In the genomic region with DNA sequence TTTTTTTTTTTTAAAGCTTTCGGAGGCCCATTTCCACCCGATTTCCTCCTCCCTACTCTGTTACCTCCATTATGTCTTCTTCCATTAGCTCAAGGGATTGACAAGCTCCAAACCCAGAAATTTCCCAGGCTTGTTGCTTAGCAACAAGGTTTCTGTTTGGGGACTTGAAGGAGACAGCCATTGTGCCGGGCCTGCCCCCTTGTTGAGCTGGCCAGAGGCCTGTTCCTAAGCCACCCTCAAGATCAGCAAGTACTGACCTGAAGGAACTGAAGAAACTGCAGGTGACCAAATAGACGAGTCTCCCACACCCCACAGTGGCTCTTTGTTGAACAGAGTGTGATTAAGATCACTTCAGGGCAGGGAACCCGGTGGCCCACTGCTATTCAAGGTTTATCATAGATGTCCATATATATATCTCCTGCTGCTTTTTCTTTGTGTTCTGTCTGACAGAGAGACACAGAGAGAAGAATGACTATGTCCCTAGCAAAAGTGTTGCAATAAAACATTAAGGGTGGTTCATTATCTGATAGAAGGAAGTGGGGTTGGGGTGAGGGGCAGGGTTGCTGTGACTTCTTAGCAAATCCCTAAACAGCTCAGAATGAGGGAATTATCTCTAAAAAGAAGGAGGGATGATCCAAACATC, we compare ENCODE assay signal across 11 cellular contexts.
DNase-seq lines count a peak whose midpoint lies in the region; ATAC-seq, FAIRE-seq and TF ChIP-seq lines count a peak whose summit lies in the region.
"Had no signal": no experiment of that assay in that cellular context is flagged by ENCODE, and none has a peak within 500 bp of the region (broad histone marks: within the 10 kb centered on the region; RNA-seq: fewer than 3 reads in every experiment).

No MANE protein-coding gene starts in this region.

- no peak for TF ChIP-seq POLR2A in endothelial cell of umbilical vein (IDR thresholded peaks at IDR 0.05; ENCODE audit: low read depth, low read length)

- H3K4me2 ChIP-seq in endothelial cell of umbilical vein (ENCODE audit: insufficient read depth, low read length) = no peak overlapping the region

- H3K9me1 ChIP-seq in endothelial cell of umbilical vein (replicated peaks; ENCODE audit: control insufficient read depth, extremely low read depth, insufficient read depth, low read length) = no peaks in the 10 kb centered on the region

- H3K9me3 ChIP-seq in HEK293 (ENCODE audit: control insufficient read depth, insufficient read depth, low read depth, low read length) (no peaks in the 10 kb centered on the region), endothelial cell of umbilical vein (replicated peaks; ENCODE audit: control insufficient read depth, insufficient read depth, low read length) (no peaks in the 10 kb centered on the region), pancreas (no peaks in the 10 kb centered on the region)
- H3K9me3 ChIP-seq: Peyer's patch, vagina had no signal

- DNase-seq in NOMO-1 treated with DMSO at 0.1 percent for 48 hours (lab: John Stamatoyannopoulos, UW; ENCODE audit: unreplicated experiment) (peak; percentile 70), endothelial cell of umbilical vein (ENCODE audit: low read depth, low spot score) (peak; percentile 7), pancreas (peak in 5 of 6 donors; percentile 61 to 90 (median 63)), kidney glomerular epithelial cell (lab: John Stamatoyannopoulos, UW) (no peak), NCI-H510A (lab: John Stamatoyannopoulos, UW) (no peak)
- DNase-seq in activated naive CD8-positive, alpha-beta T cell treated with anti-CD3 and anti-CD28 coated beads, Interleukin-2, amount 50 U/mL, for 24 hours = no peak
- DNase-seq: Peyer's patch; stimulated activated CD4-positive, alpha-beta T cell treated with anti-CD3 and anti-CD28 coated beads, Interleukin-2, amount 100 ng/mL, for 48 hours had no signal

- no peak overlapping the region for H3K27ac ChIP-seq in HEK293 (ENCODE audit: extremely low read depth, low read depth, low read length)
- no peak overlapping the region for H3K27ac ChIP-seq in endothelial cell of umbilical vein (ENCODE audit: insufficient read depth, low read depth, low read length)
- H3K27ac ChIP-seq in pancreas = peak overlapping the region; percentile 3 to 70 (median 50)
- H3K27ac ChIP-seq: Peyer's patch, vagina had no signal

- dilution Hi-C loops in endothelial cell of umbilical vein (cut with MboI; ENCODE audit: extremely low pct_ligation_motif_present, low sequenced_read_pairs) = no loop called here

- peaks cover 9% of the 10 kb centered on the region for H3K9me3 Mint-ChIP-seq in activated naive CD8-positive, alpha-beta T cell treated with anti-CD3 and anti-CD28 coated beads, Interleukin-2, amount 50 U/mL, for 24 hours

- intact Hi-C loops in endothelial cell of umbilical vein (cut with micrococcal nuclease) (loop anchor here (1.0 kb wide), 1 partner anchor 10 kb away; no protein-coding TSS in a partner anchor), pancreas (cut with DNase I) (no loop called here)

- no peak for TF ChIP-seq CTCF in HEK293 (tag by site-specific recombination; IDR thresholded peaks at IDR 0.05)
- TF ChIP-seq CTCF in endothelial cell of umbilical vein (IDR thresholded peaks at IDR 0.05; ENCODE audit: extremely low read depth in 1 of 2, insufficient read depth in 1 of 2, low read depth in 1 of 2, low read length in 2 of 2) = no peak
- TF ChIP-seq CTCF in pancreas (IDR thresholded peaks at IDR 0.05) = no peak

- H4K20me1 ChIP-seq in endothelial cell of umbilical vein (replicated peaks; ENCODE audit: control insufficient read depth, extremely low read depth, insufficient read depth, low read length) = no peaks in the 10 kb centered on the region

- no peak overlapping the region for H2AFZ ChIP-seq in endothelial cell of umbilical vein (ENCODE audit: low read depth, low read length)

- no peak overlapping the region for H3K4me3 Mint-ChIP-seq in activated naive CD8-positive, alpha-beta T cell treated with anti-CD3 and anti-CD28 coated beads, Interleukin-2, amount 50 U/mL, for 24 hours

- H3K4me1 Mint-ChIP-seq in activated naive CD8-positive, alpha-beta T cell treated with anti-CD3 and anti-CD28 coated beads, Interleukin-2, amount 50 U/mL, for 24 hours = peaks cover 6% of the 10 kb centered on the region

- ATAC-seq in pancreas = peak; percentile 78 to 93 (median 84)
- no peak for ATAC-seq in HG03097 (IDR thresholded peaks at IDR 0.05; ENCODE audit: low FRiP score, unreplicated experiment)
- no peak for ATAC-seq in activated naive CD8-positive, alpha-beta T cell treated with anti-CD3 and anti-CD28 coated beads, Interleukin-2, amount 50 U/mL, for 24 hours

- 18 to 21% methylated on average over 5 of the region's 5 CpGs for WGBS in pancreas, 2 donors

- no peaks in the 10 kb centered on the region for H3K27me3 Mint-ChIP-seq in activated naive CD8-positive, alpha-beta T cell treated with anti-CD3 and anti-CD28 coated beads, Interleukin-2, amount 50 U/mL, for 24 hours

- H3K27me3 ChIP-seq in endothelial cell of umbilical vein (ENCODE audit: control insufficient read depth in 2 of 2, insufficient read depth in 2 of 2, low read length in 2 of 2) = peaks cover 0 to 2% of the 10 kb centered on the region in 2 experiments
- H3K27me3 ChIP-seq in pancreas = no peaks in the 10 kb centered on the region
- H3K27me3 ChIP-seq: Peyer's patch, vagina had no signal

- H3K27ac Mint-ChIP-seq in activated naive CD8-positive, alpha-beta T cell treated with anti-CD3 and anti-CD28 coated beads, Interleukin-2, amount 50 U/mL, for 24 hours = no peak overlapping the region

- no peak overlapping the region for H3K4me3 ChIP-seq in HEK293 (ENCODE audit: low read depth, low read length)
- H3K4me3 ChIP-seq in endothelial cell of umbilical vein (replicated peaks in 1 of 3; ENCODE audit: insufficient read depth in 1 of 3, low read depth in 1 of 3, low read length in 3 of 3) = no peak overlapping the region
- H3K4me3 ChIP-seq in pancreas = no peak overlapping the region
- H3K4me3 ChIP-seq: Peyer's patch, vagina had no signal

- 0 out of 2 replicates have a peak, but pooled peaks cover 5% of the 10 kb centered on the region for H3K4me1 ChIP-seq in HEK293 (ENCODE audit: control insufficient read depth, insufficient read depth, low read length)
- peaks cover 8% of the 10 kb centered on the region for H3K4me1 ChIP-seq in endothelial cell of umbilical vein (ENCODE audit: control insufficient read depth, extremely low read depth, insufficient read depth, low read length)
- H3K4me1 ChIP-seq in pancreas = peaks cover 19 to 38% (median 34%) of the 10 kb centered on the region in 3 donors
- H3K4me1 ChIP-seq: Peyer's patch had no signal

- H3K79me2 ChIP-seq in endothelial cell of umbilical vein (ENCODE audit: control insufficient read depth, insufficient read depth, low read length) = no peaks in the 10 kb centered on the region

- H3K36me3 ChIP-seq in HEK293 (ENCODE audit: control insufficient read depth in 2 of 2, insufficient read depth in 1 of 2, low read length in 2 of 2) (peaks cover 0 to 2% of the 10 kb centered on the region in 2 experiments; a peak in 1 of 3 replicates), endothelial cell of umbilical vein (ENCODE audit: control insufficient read depth in 2 of 2, extremely low read depth in 1 of 2, insufficient read depth in 2 of 2, low read length in 2 of 2) (no peaks in the 10 kb centered on the region), pancreas (no peaks in the 10 kb centered on the region)
- H3K36me3 ChIP-seq: Peyer's patch, vagina had no signal

- POLR2A ChIA-PET in HEK293 (lab: Yijun Ruan, JAX) (no interaction called here), endothelial cell of umbilical vein (lab: Charles Lee) (no interaction called here)

- no peak overlapping the region for H3K9ac ChIP-seq in endothelial cell of umbilical vein (replicated peaks; ENCODE audit: extremely low read depth, insufficient read depth, low read length)

- no TSS peak for BruUV-seq in endothelial cell of umbilical vein (replicated peaks; lab: Mats Ljungman, UMichigan)

- FAIRE-seq in endothelial cell of umbilical vein (lab: Jason Lieb, UNC) (no peak), pancreas (lab: Jason Lieb, UNC) (no peak)

- CTCF ChIA-PET in HEK293 (lab: Yijun Ruan, JAX) = no interaction called here
- CTCF ChIA-PET in endothelial cell of umbilical vein (lab: Charles Lee) = no interaction called here

- peaks cover 27% of the 10 kb centered on the region for H3K36me3 Mint-ChIP-seq in activated naive CD8-positive, alpha-beta T cell treated with anti-CD3 and anti-CD28 coated beads, Interleukin-2, amount 50 U/mL, for 24 hours (ENCODE audit: low read depth)

TF ChIP-seq in HEK293, 187 proteins besides CTCF, POLR2A, EP300 and RAD21:
- TF ChIP-seq ZIC2 (tag by site-specific recombination; IDR thresholded peaks at IDR 0.05) = 0 out of 2 replicates have a peak, but pooled peaks have one; percentile 20
- TF ChIP-seq ZNF23 (tag by site-specific recombination; IDR thresholded peaks at IDR 0.05; ENCODE audit: borderline replicate concordance) = no peak

TF ChIP-seq in endothelial cell of umbilical vein, 7 proteins besides CTCF, POLR2A, EP300 and RAD21:
- TF ChIP-seq GATA2 (IDR thresholded peaks at IDR 0.05; ENCODE audit: insufficient read depth, insufficient read length, low read depth, low read length) (no peak), FOS (IDR thresholded peaks at IDR 0.05; ENCODE audit: borderline replicate concordance, insufficient read depth, low read length) (no peak), POLR2AphosphoS5 (IDR thresholded peaks at IDR 0.05; ENCODE audit: insufficient read depth, low read depth, low read length) (no peak), JUN (IDR thresholded peaks at IDR 0.05; ENCODE audit: borderline replicate concordance, insufficient read depth, insufficient read length, low read depth) (no peak), MYC (IDR thresholded peaks at IDR 0.05; ENCODE audit: low read depth, low read length) (no peak), EZH2 (IDR thresholded peaks at IDR 0.05; ENCODE audit: borderline replicate concordance, low read depth, low read length, severe bottlenecking) (no peak), MAX (IDR thresholded peaks at IDR 0.05; ENCODE audit: insufficient read depth, insufficient read length) (no peak)

Comparison
In these comparisons a context has a peak if more than half of its experiments do, and no peak if none do; other contexts are left out.
1. H3K27ac ChIP-seq: peak in pancreas (4 of 4); none in HEK293 (single experiment) and endothelial cell of umbilical vein (single experiment).
2. DNase-seq: peak in NOMO-1 treated with DMSO at 0.1 percent for 48 hours (single experiment), endothelial cell of umbilical vein (single experiment) and pancreas (5 of 6); none in kidney glomerular epithelial cell (single experiment), NCI-H510A (single experiment) and activated naive CD8-positive, alpha-beta T cell treated with anti-CD3 and anti-CD28 coated beads, Interleukin-2, amount 50 U/mL, for 24 hours (single experiment).
3. ATAC-seq: peak in pancreas (4 of 4); none in HG03097 (single experiment) and activated naive CD8-positive, alpha-beta T cell treated with anti-CD3 and anti-CD28 coated beads, Interleukin-2, amount 50 U/mL, for 24 hours (single experiment).